Comparison of ENCODE assay signal across 8 cellular contexts in genomic region chr3:63968612-63969350, GRCh38. TPM values are rescaled to one million over a fixed set of nuclear protein-coding genes. Genes with fewer than 3 reads are reported as not detected.
A peak's percentile ranks its signal among the peaks of the same experiment; 100 is the strongest.
DNase-seq lines count a peak whose midpoint lies in the region; ATAC-seq and TF ChIP-seq lines count a peak whose summit lies in the region.

No MANE protein-coding gene starts in this region.

- peak overlapping the region; percentile 83 for H3K4me2 ChIP-seq in DND-41 (ENCODE audit: insufficient read depth, low read length)
- peak overlapping the region; percentile 83 for H3K4me2 ChIP-seq in MM.1S (ENCODE audit: low read depth, low read length)

- peak; percentile 13 for ATAC-seq in DND-41 (ENCODE audit: insufficient read depth, low read depth)
- ATAC-seq in GM21515 (IDR thresholded peaks at IDR 0.05; ENCODE audit: unreplicated experiment): peak; percentile 31

- H3K36me3 ChIP-seq in DND-41 (ENCODE audit: insufficient read depth, low read length) (peaks cover 20% of the 10 kb centered on the region), MM.1S (replicated peaks; ENCODE audit: insufficient read depth, low read length) (no peaks in the 10 kb centered on the region), suprapubic skin (no peaks in the 10 kb centered on the region)

- peak overlapping the region; percentile 19 to 67; a peak in 3 of 4 replicates for H3K4me3 ChIP-seq in DND-41 (ENCODE audit: low read depth in 1 of 2, low read length in 2 of 2)
- peak overlapping the region; percentile 62 for H3K4me3 ChIP-seq in MM.1S (ENCODE audit: low read length)
- H3K4me3 ChIP-seq in fibroblast of pulmonary artery (replicated peaks; ENCODE audit: low read depth, low read length): peak overlapping the region; percentile 2
- peak overlapping the region; percentile 40 for H3K4me3 ChIP-seq in suprapubic skin

- WGBS in suprapubic skin: 40% methylated on average over 3 of the region's 3 CpGs

- peaks cover 30% of the 10 kb centered on the region for H3F3A ChIP-seq in MM.1S (ENCODE audit: insufficient read depth, low read length)

- peaks cover 60% of the 10 kb centered on the region for H3K4me1 ChIP-seq in DND-41 (ENCODE audit: insufficient read depth, low read length)
- H3K4me1 ChIP-seq in MM.1S (ENCODE audit: low read length): peaks cover 14% of the 10 kb centered on the region
- H3K4me1 ChIP-seq in suprapubic skin: peaks cover 68% of the 10 kb centered on the region

- DNase-seq in DND-41 (no peak), MM.1S (peak; percentile 42), fibroblast of pulmonary artery (ENCODE audit: low read depth) (no peak), suprapubic skin (ENCODE audit: low spot score in 2 of 2) (no peak), NAMALWA (ENCODE audit: low spot score) (no peak), hypothalamus (lab: John Stamatoyannopoulos, UW) (no peak), HT-29 (ENCODE audit: low spot score) (no peak)

- H3K9me3 ChIP-seq in DND-41 (ENCODE audit: insufficient read depth, low read length, severe bottlenecking): no peaks in the 10 kb centered on the region
- H3K9me3 ChIP-seq in MM.1S (replicated peaks; ENCODE audit: insufficient read depth, low read length): no peaks in the 10 kb centered on the region
- H3K9me3 ChIP-seq in suprapubic skin: no peaks in the 10 kb centered on the region

- peaks cover 29% of the 10 kb centered on the region; the same call in 1 of the 2 replicates for H4K20me1 ChIP-seq in DND-41 (ENCODE audit: insufficient read depth, low read length)
- no peaks in the 10 kb centered on the region for H4K20me1 ChIP-seq in MM.1S (ENCODE audit: insufficient read depth, low read length)

- peak overlapping the region; percentile 97 for H3K27ac ChIP-seq in DND-41 (ENCODE audit: low read length)
- peak overlapping the region; percentile 80 for H3K27ac ChIP-seq in MM.1S (ENCODE audit: low read length)
- H3K27ac ChIP-seq in suprapubic skin: peak overlapping the region; percentile 78

- no peak for TF ChIP-seq POLR2A in suprapubic skin (IDR thresholded peaks at IDR 0.05)

- TF ChIP-seq CTCF in DND-41 (IDR thresholded peaks at IDR 0.05; ENCODE audit: borderline replicate concordance, extremely low read depth, low read length, poor library complexity, severe bottlenecking): no peak
- no peak for TF ChIP-seq CTCF in MM.1S (IDR thresholded peaks at IDR 0.05; ENCODE audit: low read length)
- no peak for TF ChIP-seq CTCF in fibroblast of pulmonary artery (IDR thresholded peaks at IDR 0.05; ENCODE audit: low read length, missing control alignments)
- TF ChIP-seq CTCF in suprapubic skin (IDR thresholded peaks at IDR 0.05): no peak

- H3K9ac ChIP-seq in DND-41 (ENCODE audit: low read depth, low read length): peak overlapping the region; percentile 69
- H3K9ac ChIP-seq in MM.1S (ENCODE audit: low read length): peak overlapping the region; percentile 43; the same call in 1 of the 2 replicates

- TF ChIP-seq EP300 in suprapubic skin (IDR thresholded peaks at IDR 0.05): no peak

- H3K27me3 ChIP-seq in DND-41 (ENCODE audit: insufficient read depth, low read length, poor library complexity) (no peaks in the 10 kb centered on the region), MM.1S (replicated peaks; ENCODE audit: insufficient read depth, low read length) (no peaks in the 10 kb centered on the region), suprapubic skin (no peaks in the 10 kb centered on the region)

- H2AFZ ChIP-seq in DND-41 (ENCODE audit: low read depth, low read length) (no peak overlapping the region), MM.1S (ENCODE audit: low read length) (no peak overlapping the region)

- no peaks in the 10 kb centered on the region for H3K9me2 ChIP-seq in MM.1S (replicated peaks; ENCODE audit: insufficient read depth, low read length)

- peaks cover 85% of the 10 kb centered on the region for H3K79me2 ChIP-seq in DND-41 (ENCODE audit: insufficient read depth, low read length)
- H3K79me2 ChIP-seq in MM.1S (ENCODE audit: low read length): peaks cover 59% of the 10 kb centered on the region

RNA-seq across cellular contexts. Expression of gene PSMD6, which starts 54.5 kb away (rescaled TPM):
- total RNA-seq in suprapubic skin: 10 to 100 TPM; 54.6 to 82.3 (median 68.0) TPM
- total RNA-seq in HT-29 (2014; rRNA removed; shearing (Covaris generic)): 58.1 and 61.8 TPM in 2 replicates

RNA-seq across cellular contexts. Expression of gene SCAANT1, which starts 56.6 kb away (rescaled TPM):
- total RNA-seq in suprapubic skin: not detected
- not detected in 2 replicates for total RNA-seq in HT-29 (2014; rRNA removed; shearing (Covaris generic))

Comparison
In these comparisons a context has a peak if more than half of its experiments do, and no peak if none do; other contexts are left out.
1. H3K4me3 ChIP-seq: peak in every context shown above with its lines; median percentile 62 in MM.1S; 43 in DND-41; 40 in suprapubic skin; 2 in fibroblast of pulmonary artery.